Comparison of ENCODE assay signal across 26 cellular contexts in genomic region chr2:75317801-75318200, GRCh38.
"Had no signal": no experiment of that assay in that cellular context is flagged by ENCODE, and none has a peak within 500 bp of the region (broad histone marks: within the 10 kb centered on the region; RNA-seq: fewer than 3 reads in every experiment).

No MANE protein-coding gene starts in this region.

- H3K36me3 Mint-ChIP-seq: T-cell had no signal

- H3K27ac ChIP-seq: body of pancreas, epithelial cell of prostate, WERI-Rb-1 had no signal

- H3K27me3 Mint-ChIP-seq: activated B cell treated with CpG ODN at 0.5 μM for 24 hours; activated CD8-positive, alpha-beta T cell treated with anti-CD3 and anti-CD28 coated beads for 36 hours; activated naive CD8-positive, alpha-beta T cell had no signal

- H3K27ac Mint-ChIP-seq: activated B cell treated with CpG ODN at 0.5 μM for 24 hours; activated CD8-positive, alpha-beta T cell treated with anti-CD3 and anti-CD28 coated beads for 36 hours; activated naive CD8-positive, alpha-beta T cell; activated T-helper 17 cell treated with anti-CD3 and anti-CD28 coated beads, Interleukin-2, amount 50 U/mL, for 72 hours; T-cell; T-helper 1 cell treated with Interleukin-12 subunit alpha and Interleukin-12 subunit beta and Interleukin-4 antibody, amounts not matched to agents 30 μg/mL and 1 μg/mL, for 36 hours had no signal

- H3K27me3 ChIP-seq: body of pancreas had no signal

- ATAC-seq: activated CD4-positive, CD25-positive, alpha-beta regulatory T cell treated with anti-CD3 and anti-CD28 coated beads, Interleukin-2, amount 50 U/mL, for 24 hours; activated CD8-positive, alpha-beta T cell treated with anti-CD3 and anti-CD28 coated beads for 36 hours; activated T-cell treated with anti-CD3 and anti-CD28 coated beads, Interleukin-2, amount 50 U/mL, for 4 hours; activated T-helper 17 cell treated with anti-CD3 and anti-CD28 coated beads, Interleukin-2, amount 50 U/mL, for 72 hours; body of pancreas; T-cell had no signal

- H3K9me3 Mint-ChIP-seq: activated B cell treated with CpG ODN at 0.5 μM for 24 hours; activated CD8-positive, alpha-beta T cell treated with anti-CD3 and anti-CD28 coated beads for 36 hours; activated T-cell treated with anti-CD3 and anti-CD28 coated beads, Interleukin-2, amount 50 U/mL, for 4 hours; activated T-helper 17 cell treated with anti-CD3 and anti-CD28 coated beads, Interleukin-2, amount 50 U/mL, for 72 hours; T-cell; T-helper 1 cell treated with Interleukin-12 subunit alpha and Interleukin-12 subunit beta and Interleukin-4 antibody, amounts not matched to agents 30 μg/mL and 1 μg/mL, for 36 hours had no signal

- H3K36me3 ChIP-seq: WERI-Rb-1 had no signal

- H3K4me1 Mint-ChIP-seq: activated T-helper 17 cell treated with anti-CD3 and anti-CD28 coated beads, Interleukin-2, amount 50 U/mL, for 72 hours had no signal

- DNase-seq: activated B cell treated with CpG ODN at 0.5 μM for 24 hours; activated CD4-positive, alpha-beta T cell treated with anti-CD3 and anti-CD28 coated beads for 48 hours; activated CD4-positive, alpha-beta T cell treated with anti-CD3 and anti-CD28 coated beads, Interleukin-2, amount 50 U/mL, for 1 hour; activated CD4-positive, alpha-beta T cell treated with anti-CD3 and anti-CD28 coated beads, Interleukin-2, amount 50 U/mL, for 48 hours; activated CD8-positive, alpha-beta memory T cell treated with anti-CD3 and anti-CD28 coated beads for 24 hours; activated CD8-positive, alpha-beta T cell treated with anti-CD3 and anti-CD28 coated beads for 36 hours; activated effector memory CD4-positive, alpha-beta T cell treated with Interleukin-2 at 50 U/mL for 16 hours; activated gamma-delta T cell treated with Interleukin-2 at 50 U/mL for 16 hours; activated naive CD4-positive, alpha-beta T cell treated with anti-CD3 and anti-CD28 coated beads, Interleukin-2, amount 50 U/mL, for 16 hours; activated naive CD4-positive, alpha-beta T cell treated with Interleukin-2 at 50 U/mL for 16 hours; activated T-cell treated with anti-CD3 and anti-CD28 coated beads, Interleukin-2, amount 50 U/mL, for 4 hours; amygdala; aorta; body of pancreas; caudate nucleus; effector CD8-positive, alpha-beta T cell; foreskin fibroblast; head of caudate nucleus; T-cell; T-helper 9 cell; WERI-Rb-1 had no signal

- H3K4me3 ChIP-seq: body of pancreas had no signal

- H3K4me1 ChIP-seq: body of pancreas had no signal

- H3K4me3 Mint-ChIP-seq: activated B cell treated with CpG ODN at 0.5 μM for 24 hours; activated CD8-positive, alpha-beta T cell treated with anti-CD3 and anti-CD28 coated beads for 36 hours; activated naive CD8-positive, alpha-beta T cell; activated T-cell treated with anti-CD3 and anti-CD28 coated beads, Interleukin-2, amount 50 U/mL, for 4 hours; activated T-helper 17 cell treated with anti-CD3 and anti-CD28 coated beads, Interleukin-2, amount 50 U/mL, for 72 hours; T-cell; T-helper 1 cell treated with Interleukin-12 subunit alpha and Interleukin-12 subunit beta and Interleukin-4 antibody, amounts not matched to agents 30 μg/mL and 1 μg/mL, for 36 hours had no signal

- H3K9me3 ChIP-seq: body of pancreas had no signal
